ENCODE assay signal across 26 cellular contexts in genomic region chr7:13159467-13160184, GRCh38.
DNase-seq lines count a peak whose midpoint lies in the region; ATAC-seq and TF ChIP-seq lines count a peak whose summit lies in the region.
"Had no signal": no experiment of that assay in that cellular context is flagged by ENCODE, and none has a peak within 500 bp of the region (broad histone marks: within the 10 kb centered on the region; RNA-seq: fewer than 3 reads in every experiment).

No MANE protein-coding gene starts in this region.

- H4K91ac ChIP-seq in H9 (ENCODE audit: insufficient read length, low read depth, low read length): no peak overlapping the region

- H3K18ac ChIP-seq in H9 (ENCODE audit: insufficient read length, low read depth, low read length): no peak overlapping the region

- H2BK15ac ChIP-seq in H9 (ENCODE audit: low read depth, low read length): no peak overlapping the region

- no CpG with 5 or more reads among the region's 2 CpGs for WGBS in H9 (ENCODE audit: extremely low coverage, insufficient read length, low lambda C conversion rate)

- H3K27me3 Mint-ChIP-seq in naive B cell (peaks cover 4 to 8% (median 8%) of the 10 kb centered on the region in 3 donors), H9 (ENCODE audit: low read depth) (no peaks in the 10 kb centered on the region)

- H3K4me3 Mint-ChIP-seq in naive B cell: peak overlapping the region in 3 of 8 donors; percentile 8 to 40 (median 36)
- H3K4me3 Mint-ChIP-seq in H9: no peak overlapping the region
- H3K4me3 Mint-ChIP-seq: activated naive CD8-positive, alpha-beta T cell treated with anti-CD3 and anti-CD28 coated beads, Interleukin-2, amount 50 U/mL, for 24 hours; CD8-positive, alpha-beta T cell had no signal

- no peak overlapping the region for H3K56ac ChIP-seq in H9 (ENCODE audit: insufficient read length, low read depth, low read length)

- no peak overlapping the region for H3K23ac ChIP-seq in H9 (ENCODE audit: insufficient read length, low read depth, low read length)

- DNase-seq in LHCN-M2 (ENCODE audit: low read depth): peak; percentile 62
- DNase-seq in naive B cell: no peak
- no peak for DNase-seq in H9
- DNase-seq in NCI-H82 (lab: John Stamatoyannopoulos, UW): no peak
- DNase-seq: activated CD4-positive, alpha-beta T cell treated with anti-CD3 and anti-CD28 coated beads, Interleukin-2, amount 50 U/mL, for 48 hours; activated CD4-positive, CD25-positive, alpha-beta regulatory T cell; activated effector memory CD4-positive, alpha-beta T cell treated with anti-CD3 and anti-CD28 coated beads, Interleukin-2, amount 50 U/mL, for 16 hours; activated naive CD8-positive, alpha-beta T cell treated with anti-CD3 and anti-CD28 coated beads, Interleukin-2, amount 50 U/mL, for 24 hours; CD8-positive, alpha-beta T cell; effector CD8-positive, alpha-beta T cell; erythroblast; foreskin melanocyte; hippocampal formation; left ventricle myocardium superior; NCI-H2029; NCI-H446; posterior cingulate gyrus; right lobe of liver; stimulated activated CD4-positive, alpha-beta T cell treated with anti-CD3 and anti-CD28 coated beads, Interleukin-15, amount 100 ng/mL, for 24 hours; stomach; T1000 had no signal

- H3K4me2 ChIP-seq in H9 (ENCODE audit: insufficient read depth, insufficient read length, low read length): no peak overlapping the region

- H4K20me1 ChIP-seq in H9 (ENCODE audit: control insufficient read depth, insufficient read depth, insufficient read length): no peaks in the 10 kb centered on the region

- no peak for TF ChIP-seq CTCF in H9 (conservative IDR thresholded peaks at IDR 0.05)

- no peaks in the 10 kb centered on the region for H3K79me1 ChIP-seq in H9 (ENCODE audit: insufficient read depth, low read depth, low read length, poor library complexity, severe bottlenecking)

- H2AK5ac ChIP-seq in H9 (ENCODE audit: insufficient read length, low read length): no peak overlapping the region

- H3K9me3 ChIP-seq in H9 (ENCODE audit: control insufficient read depth, low read depth, low read length): no peaks in the 10 kb centered on the region
- H3K9me3 ChIP-seq: right lobe of liver, stomach, tibial nerve had no signal

- no peaks in the 10 kb centered on the region for H3K27me3 ChIP-seq in H9 (ENCODE audit: insufficient read depth, low read length)
- H3K27me3 ChIP-seq: right lobe of liver, stomach, tibial nerve had no signal

- no peak overlapping the region for H3T11ph ChIP-seq in H9 (ENCODE audit: low read length)

- ATAC-seq in GM19025 (IDR thresholded peaks at IDR 0.05; ENCODE audit: low read depth, unreplicated experiment): peak; percentile 48
- ATAC-seq in GM21723 (IDR thresholded peaks at IDR 0.05; ENCODE audit: unreplicated experiment): peak; percentile 68
- ATAC-seq in naive B cell (ENCODE audit: low read depth in 2 of 2): no peak
- ATAC-seq in HG03442 (IDR thresholded peaks at IDR 0.05; ENCODE audit: unreplicated experiment): no peak
- ATAC-seq: activated naive CD8-positive, alpha-beta T cell treated with anti-CD3 and anti-CD28 coated beads, Interleukin-2, amount 50 U/mL, for 24 hours; CD8-positive, alpha-beta T cell; left ventricle myocardium superior; right lobe of liver had no signal

- H3K27ac Mint-ChIP-seq in naive B cell (peak overlapping the region in 5 of 6 donors; percentile 6 to 93 (median 63)), H9 (no peak overlapping the region)
- H3K27ac Mint-ChIP-seq: activated naive CD8-positive, alpha-beta T cell treated with anti-CD3 and anti-CD28 coated beads, Interleukin-2, amount 50 U/mL, for 24 hours; CD8-positive, alpha-beta T cell had no signal

- no peak overlapping the region for H2BK120ac ChIP-seq in H9 (ENCODE audit: low read depth, low read length, poor library complexity, severe bottlenecking)

- H3K36me3 Mint-ChIP-seq in naive B cell (no peaks in the 10 kb centered on the region), H9 (ENCODE audit: insufficient read depth in 1 of 3, low read depth in 3 of 3) (no peaks in the 10 kb centered on the region)
- H3K36me3 Mint-ChIP-seq: CD8-positive, alpha-beta T cell had no signal

- H3K4me1 Mint-ChIP-seq in naive B cell: peaks cover 5 to 7% (median 7%) of the 10 kb centered on the region in 3 donors
- H3K4me1 Mint-ChIP-seq in H9: peaks cover 0 to 4% of the 10 kb centered on the region in 2 experiments; a peak in 2 of 4 replicates
- H3K4me1 Mint-ChIP-seq: activated naive CD8-positive, alpha-beta T cell treated with anti-CD3 and anti-CD28 coated beads, Interleukin-2, amount 50 U/mL, for 24 hours had no signal

- no peaks in the 10 kb centered on the region for H3K4me1 ChIP-seq in H9 (ENCODE audit: insufficient read depth, low read length)
- H3K4me1 ChIP-seq: right lobe of liver, stomach, tibial nerve had no signal

- no peak overlapping the region for H2BK5ac ChIP-seq in H9 (ENCODE audit: insufficient read length, low read length)

- no peak overlapping the region for H3K4ac ChIP-seq in H9 (ENCODE audit: low read depth, low read length)

- H3K14ac ChIP-seq in H9 (ENCODE audit: insufficient read depth, low read length): no peak overlapping the region

- no peak overlapping the region for H3K9ac ChIP-seq in H9 (ENCODE audit: extremely low read depth, insufficient read length, low read length)

- H3K9me3 Mint-ChIP-seq in naive B cell (no peaks in the 10 kb centered on the region), H9 (no peaks in the 10 kb centered on the region)
- H3K9me3 Mint-ChIP-seq: activated naive CD8-positive, alpha-beta T cell treated with anti-CD3 and anti-CD28 coated beads, Interleukin-2, amount 50 U/mL, for 24 hours; CD8-positive, alpha-beta T cell had no signal

- no peaks in the 10 kb centered on the region for H3K79me2 ChIP-seq in H9 (ENCODE audit: insufficient read depth, low read length)

- no peak overlapping the region for H4K5ac ChIP-seq in H9 (ENCODE audit: insufficient read length, low read depth, low read length)

- no peak overlapping the region for H4K8ac ChIP-seq in H9 (replicated peaks; ENCODE audit: insufficient read length, low read depth, low read length)

- no peak overlapping the region for H2BK12ac ChIP-seq in H9 (ENCODE audit: insufficient read length, low read depth, low read length)

- no peak overlapping the region for H2AFZ ChIP-seq in H9 (ENCODE audit: low read length)

- no peaks in the 10 kb centered on the region for H3K23me2 ChIP-seq in H9 (ENCODE audit: insufficient read length, low read depth, low read length, poor library complexity, severe bottlenecking)

- H3K27ac ChIP-seq in H9 (ENCODE audit: insufficient read length, low read depth, low read length): no peak overlapping the region
- H3K27ac ChIP-seq: right lobe of liver, RWPE1, stomach, tibial nerve had no signal

- H2BK20ac ChIP-seq in H9 (ENCODE audit: low read depth, low read length, poor library complexity, severe bottlenecking): no peak overlapping the region

Comparison
In these comparisons a context has a peak if more than half of its experiments do, and no peak if none do; other contexts are left out.
1. ATAC-seq: peak in GM19025 (single experiment) and GM21723 (single experiment); none in naive B cell (0 of 2) and HG03442 (single experiment).
2. H3K27ac Mint-ChIP-seq: peak in naive B cell (5 of 6); none in H9 (0 of 3).